ENCODE assay signal across 8 cellular contexts in genomic region chr6:136251394-136251793, GRCh38. TPM values are rescaled to one million over a fixed set of nuclear protein-coding genes. Genes with fewer than 3 reads are reported as not detected.
A peak's percentile ranks its signal among the peaks of the same experiment; 100 is the strongest.
DNase-seq lines count a peak whose midpoint lies in the region; ATAC-seq and TF ChIP-seq lines count a peak whose summit lies in the region.

No MANE protein-coding gene starts in this region.

- intact Hi-C loops in Caco-2 (cut with micrococcal nuclease; ENCODE audit: unreplicated experiment) (loop anchor here (2.0 kb wide), 1 partner anchor 299 kb away; the partner anchor contains the start of gene MAP7), left cardiac atrium (cut with DNase I) (no loop called here)
- intact Hi-C loops in naive thymus-derived CD4-positive, alpha-beta T cell (cut with micrococcal nuclease), result loop anchor here in 1 of 2 donors (2.0 to 5.0 kb wide), 2 partner anchors 13 to 571 kb away; partner anchors contain the start of gene PEX7

- POLR2A ChIA-PET in Caco-2 (lab: Charles Lee), result interaction anchor here (4.7 kb wide), 1 partner anchor 38 kb away, joined by 64 read pairs; the partner anchor contains the start of gene BCLAF1
- POLR2A ChIA-PET in naive thymus-derived CD4-positive, alpha-beta T cell (lab: Charles Lee), result interaction anchor here (0.8 to 12.4 kb wide), 5 partner anchors 10 to 1070 kb away, joined by 3 to 154 read pairs (median 4); partner anchors contain the start of genes BCLAF1 and MYB

- peaks cover 50% of the 10 kb centered on the region for H3K36me3 Mint-ChIP-seq in Caco-2 (ENCODE audit: insufficient read depth, unreplicated experiment)
- peaks cover 38% of the 10 kb centered on the region for H3K36me3 Mint-ChIP-seq in activated T-helper 17 cell treated with anti-CD3 and anti-CD28 coated beads, Interleukin-2, amount 50 U/mL, for 72 hours (ENCODE audit: low read depth)
- peaks cover 0 to 17% (median 0%) of the 10 kb centered on the region in 5 donors for H3K36me3 Mint-ChIP-seq in naive thymus-derived CD4-positive, alpha-beta T cell

- H3K4me3 Mint-ChIP-seq in Caco-2 (ENCODE audit: unreplicated experiment), result peak overlapping the region; percentile 97
- H3K4me3 Mint-ChIP-seq in activated T-helper 17 cell treated with anti-CD3 and anti-CD28 coated beads, Interleukin-2, amount 50 U/mL, for 72 hours, result peak overlapping the region; percentile 97
- H3K4me3 Mint-ChIP-seq in naive thymus-derived CD4-positive, alpha-beta T cell, result peak overlapping the region; percentile 91 to 99 (median 94)

- no peaks in the 10 kb centered on the region for H3K27me3 Mint-ChIP-seq in Caco-2 (ENCODE audit: insufficient read depth, unreplicated experiment)
- no peaks in the 10 kb centered on the region for H3K27me3 Mint-ChIP-seq in activated T-helper 17 cell treated with anti-CD3 and anti-CD28 coated beads, Interleukin-2, amount 50 U/mL, for 72 hours
- no peaks in the 10 kb centered on the region for H3K27me3 Mint-ChIP-seq in naive thymus-derived CD4-positive, alpha-beta T cell

- H3K9me3 ChIP-seq in Caco-2, result no peaks in the 10 kb centered on the region
- no peaks in the 10 kb centered on the region for H3K9me3 ChIP-seq in naive thymus-derived CD4-positive, alpha-beta T cell (ENCODE audit: control insufficient read depth in 2 of 3, low read length in 3 of 3)

- no TSS peak for BruUV-seq in Caco-2 (replicated peaks; lab: Mats Ljungman, UMichigan)

- H3K4me1 ChIP-seq in Caco-2, result peaks cover 9% of the 10 kb centered on the region; the same call in 1 of the 2 replicates
- peaks cover 7 to 15% of the 10 kb centered on the region in 2 donors for H3K4me1 ChIP-seq in naive thymus-derived CD4-positive, alpha-beta T cell (ENCODE audit: control insufficient read depth in 2 of 2, insufficient read depth in 2 of 2, low read length in 2 of 2)

- TF ChIP-seq CTCF in Caco-2 (IDR thresholded peaks at IDR 0.05; ENCODE audit: insufficient read depth in 1 of 2, low read depth in 1 of 2, low read length in 1 of 2, severe bottlenecking in 1 of 2, unreplicated experiment in 1 of 2), result no peak

- no peak overlapping the region for H3K27ac ChIP-seq in naive thymus-derived CD4-positive, alpha-beta T cell (ENCODE audit: low read depth, low read length)

- H3K27me3 ChIP-seq in Caco-2 (replicated peaks; ENCODE audit: control insufficient read depth, insufficient read depth, low read length), result no peaks in the 10 kb centered on the region
- H3K27me3 ChIP-seq in naive thymus-derived CD4-positive, alpha-beta T cell (ENCODE audit: control insufficient read depth in 2 of 2, insufficient read depth in 2 of 2, low read length in 2 of 2), result no peaks in the 10 kb centered on the region

- peak overlapping the region; percentile 98 for H3K27ac Mint-ChIP-seq in Caco-2 (ENCODE audit: unreplicated experiment)
- H3K27ac Mint-ChIP-seq in activated T-helper 17 cell treated with anti-CD3 and anti-CD28 coated beads, Interleukin-2, amount 50 U/mL, for 72 hours, result peak overlapping the region; percentile 92
- H3K27ac Mint-ChIP-seq in naive thymus-derived CD4-positive, alpha-beta T cell, result peak overlapping the region in 6 of 9 donors; percentile 2 to 89 (median 70)

- no peaks in the 10 kb centered on the region for H3K36me3 ChIP-seq in Caco-2 (ENCODE audit: control insufficient read depth, insufficient read depth, low read length)
- no peaks in the 10 kb centered on the region for H3K36me3 ChIP-seq in naive thymus-derived CD4-positive, alpha-beta T cell (ENCODE audit: control insufficient read depth in 2 of 3, insufficient read depth in 3 of 3, low read length in 3 of 3)

- CTCF ChIA-PET in Caco-2 (lab: Charles Lee), result interaction anchor here (0.8 to 1.1 kb wide), 2 partner anchors 37 kb away, joined by 5 read pairs; no protein-coding TSS in a partner anchor
- CTCF ChIA-PET in naive thymus-derived CD4-positive, alpha-beta T cell (lab: Charles Lee), result interaction anchor here (1.0 to 2.7 kb wide), 2 partner anchors 30 to 37 kb away, joined by 3 to 19 read pairs; partner anchors contain the start of gene BCLAF1

- ATAC-seq in activated T-helper 17 cell treated with anti-CD3 and anti-CD28 coated beads, Interleukin-2, amount 50 U/mL, for 72 hours (replicated peaks), result no peak
- no peak for ATAC-seq in naive thymus-derived CD4-positive, alpha-beta T cell
- ATAC-seq in HG02884 (IDR thresholded peaks at IDR 0.05; ENCODE audit: unreplicated experiment), result no peak
- ATAC-seq in HG03139 (IDR thresholded peaks at IDR 0.05; ENCODE audit: unreplicated experiment), result no peak
- ATAC-seq in left cardiac atrium, result no peak

- in situ Hi-C loops in KBM-7 (cut with MboI; ENCODE audit: low pct_unique_long_range_greater_than_20kb, low sequenced_read_pairs), result no loop called here

- H3K9me3 Mint-ChIP-seq in Caco-2 (ENCODE audit: unreplicated experiment), result no peaks in the 10 kb centered on the region
- no peaks in the 10 kb centered on the region for H3K9me3 Mint-ChIP-seq in activated T-helper 17 cell treated with anti-CD3 and anti-CD28 coated beads, Interleukin-2, amount 50 U/mL, for 72 hours
- peaks cover 0 to 7% (median 0%) of the 10 kb centered on the region in 11 donors for H3K9me3 Mint-ChIP-seq in naive thymus-derived CD4-positive, alpha-beta T cell

- H3K4me3 ChIP-seq in Caco-2 (ENCODE audit: low read depth, low read length), result peak overlapping the region; percentile 43
- H3K4me3 ChIP-seq in naive thymus-derived CD4-positive, alpha-beta T cell (ENCODE audit: low read length), result peak overlapping the region; percentile 81

- H3K4me1 Mint-ChIP-seq in Caco-2 (ENCODE audit: low read depth, unreplicated experiment), result peaks cover 23% of the 10 kb centered on the region
- peaks cover 32% of the 10 kb centered on the region for H3K4me1 Mint-ChIP-seq in activated T-helper 17 cell treated with anti-CD3 and anti-CD28 coated beads, Interleukin-2, amount 50 U/mL, for 72 hours
- peaks cover 6 to 59% (median 43%) of the 10 kb centered on the region in 7 donors for H3K4me1 Mint-ChIP-seq in naive thymus-derived CD4-positive, alpha-beta T cell

- DNase-seq in Caco-2, result no peak
- DNase-seq in KBM-7, result peak; percentile 41
- no peak for DNase-seq in naive thymus-derived CD4-positive, alpha-beta T cell
- DNase-seq in middle frontal gyrus (ENCODE audit: extremely low spot score, low spot score), result no peak
- DNase-seq in left cardiac atrium, result no peak

RNA-seq across cellular contexts. Expression of gene MTFR2, which starts 1.3 kb away (rescaled TPM):
- total RNA-seq in Caco-2 (2022), result 15.1 and 18.5 TPM in 2 replicates
- total RNA-seq in activated T-helper 17 cell treated with anti-CD3 and anti-CD28 coated beads, Interleukin-2, amount 50 U/mL, for 72 hours, result 10 to 100 TPM; 15.3 to 31.0 TPM
- total RNA-seq in naive thymus-derived CD4-positive, alpha-beta T cell, result 10 to 100 TPM in 1 of 5 experiments, 1 to 10 TPM in 3, under 1 TPM in 1; 0.92 to 20.4 (median 1.9) TPM
- polyA plus RNA-seq in naive thymus-derived CD4-positive, alpha-beta T cell, result under 1 TPM; 0.63 to 0.69 TPM
- 1 to 10 TPM in 1 of 2 donors, under 1 TPM in 1; 0.31 to 1.0 TPM for total RNA-seq in left cardiac atrium

RNA-seq across cellular contexts. Expression of gene BCLAF1, which starts 38.3 kb away (rescaled TPM):
- total RNA-seq in Caco-2 (2022), result 178 and 182 TPM in 2 replicates
- total RNA-seq in activated T-helper 17 cell treated with anti-CD3 and anti-CD28 coated beads, Interleukin-2, amount 50 U/mL, for 72 hours, result 100 to 1,000 TPM; 138 to 191 TPM
- 100 to 1,000 TPM; 202 to 439 (median 262) TPM for total RNA-seq in naive thymus-derived CD4-positive, alpha-beta T cell
- 100 to 1,000 TPM; 127 to 153 TPM for polyA plus RNA-seq in naive thymus-derived CD4-positive, alpha-beta T cell
- total RNA-seq in left cardiac atrium, result 10 to 100 TPM; 70.9 to 99.8 TPM
